26 cellular contexts compared by ENCODE assay signal in the genomic region with DNA sequence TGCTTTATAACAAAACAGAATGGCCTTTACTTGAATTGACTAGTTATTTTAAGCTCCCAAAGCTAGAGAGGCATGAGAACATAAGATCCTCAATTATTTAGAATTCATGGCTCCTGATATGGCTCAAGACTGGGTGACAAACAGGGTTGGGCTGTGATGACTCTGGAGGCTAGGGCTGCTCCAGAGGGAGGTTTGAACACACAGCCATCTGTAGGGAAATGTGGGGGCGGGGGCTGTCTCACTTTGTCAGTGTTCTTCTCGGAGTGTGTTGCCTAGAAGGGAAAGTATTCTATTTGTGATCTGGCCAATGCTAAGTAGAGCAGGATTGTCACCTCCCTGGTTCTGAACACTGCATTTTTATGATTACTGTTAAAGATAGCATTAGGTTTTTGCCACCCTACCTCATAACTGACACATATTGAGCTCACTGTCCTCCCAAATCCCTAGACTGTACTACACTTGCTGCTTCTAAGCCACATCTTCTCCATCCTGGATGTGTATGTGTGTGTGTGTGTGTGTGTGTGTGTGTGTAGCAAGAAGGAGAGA. TPM values are rescaled to one million over a fixed set of nuclear protein-coding genes. Genes with fewer than 3 reads are reported as not detected.
DNase-seq lines count a peak whose midpoint lies in the region; ATAC-seq, FAIRE-seq and TF ChIP-seq lines count a peak whose summit lies in the region.
"Had no signal": no experiment of that assay in that cellular context is flagged by ENCODE, and none has a peak within 500 bp of the region (broad histone marks: within the 10 kb centered on the region; RNA-seq: fewer than 3 reads in every experiment).

No MANE protein-coding gene starts in this region.

- H3K4me1 ChIP-seq in astrocyte (ENCODE audit: insufficient read depth, low read length) = no peaks in the 10 kb centered on the region
- H3K4me1 ChIP-seq: BE2C had no signal

- H3K27ac Mint-ChIP-seq in activated CD4-positive, alpha-beta T cell treated with anti-CD3 and anti-CD28 coated beads for 36 hours = peak overlapping the region; percentile 42
- H3K27ac Mint-ChIP-seq in astrocyte (ENCODE audit: unreplicated experiment) (no peak overlapping the region), chondrocyte (ENCODE audit: unreplicated experiment) (no peak overlapping the region)
- H3K27ac Mint-ChIP-seq: CD4-positive, alpha-beta T cell; H9 had no signal

- no peak overlapping the region for H3K4me3 ChIP-seq in astrocyte (ENCODE audit: insufficient read depth, low read depth, low read length)
- H3K4me3 ChIP-seq: MG63, PC-9 had no signal

- no peak for TF ChIP-seq CTCF in astrocyte (IDR thresholded peaks at IDR 0.05; ENCODE audit: insufficient read depth, low read depth, low read length)
- no peak for TF ChIP-seq CTCF in chondrocyte (IDR thresholded peaks at IDR 0.05)

- POLR2A ChIA-PET in activated CD4-positive, alpha-beta T cell treated with anti-CD3 and anti-CD28 coated beads for 36 hours (lab: Charles Lee) = no interaction called here

- no peaks in the 10 kb centered on the region for H4K20me1 ChIP-seq in astrocyte (ENCODE audit: insufficient read depth, low read length)

- no peak overlapping the region for H3K4me2 ChIP-seq in astrocyte (ENCODE audit: low read length)
- H3K4me2 ChIP-seq: PC-9 had no signal

- no peak overlapping the region for H3K9ac ChIP-seq in astrocyte (ENCODE audit: low read length)

- no peaks in the 10 kb centered on the region for H3K36me3 ChIP-seq in astrocyte (ENCODE audit: insufficient read depth, low read length)
- H3K36me3 ChIP-seq: BE2C, MG63 had no signal

- no peaks in the 10 kb centered on the region for H3K9me3 ChIP-seq in astrocyte (ENCODE audit: insufficient read depth, low read depth, low read length)
- H3K9me3 ChIP-seq: BE2C, MG63 had no signal

- no peaks in the 10 kb centered on the region for H3K36me3 Mint-ChIP-seq in activated CD4-positive, alpha-beta T cell treated with anti-CD3 and anti-CD28 coated beads for 36 hours (ENCODE audit: low read depth)
- no peaks in the 10 kb centered on the region for H3K36me3 Mint-ChIP-seq in astrocyte (ENCODE audit: low read depth, unreplicated experiment)
- H3K36me3 Mint-ChIP-seq in chondrocyte (ENCODE audit: low read depth) = no peaks in the 10 kb centered on the region

- no peaks in the 10 kb centered on the region for H3K9me3 Mint-ChIP-seq in activated CD4-positive, alpha-beta T cell treated with anti-CD3 and anti-CD28 coated beads for 36 hours (ENCODE audit: low read depth)
- H3K9me3 Mint-ChIP-seq in astrocyte (ENCODE audit: unreplicated experiment) (no peaks in the 10 kb centered on the region), chondrocyte (ENCODE audit: low read depth) (peaks cover 5% of the 10 kb centered on the region)
- H3K9me3 Mint-ChIP-seq: CD4-positive, alpha-beta T cell had no signal

- intact Hi-C loops in activated CD4-positive, alpha-beta T cell treated with anti-CD3 and anti-CD28 coated beads for 36 hours (cut with DNase I, micrococcal nuclease) = no loop called here

- peak; percentile 47 for FAIRE-seq in astrocyte (lab: Jason Lieb, UNC)

- CTCF ChIA-PET in activated CD4-positive, alpha-beta T cell treated with anti-CD3 and anti-CD28 coated beads for 36 hours (lab: Charles Lee) = no interaction called here

- no peaks in the 10 kb centered on the region for H3K27me3 ChIP-seq in astrocyte (ENCODE audit: insufficient read depth, low read length)
- H3K27me3 ChIP-seq: BE2C, MG63 had no signal

- no peaks in the 10 kb centered on the region for H3K79me2 ChIP-seq in astrocyte (ENCODE audit: insufficient read depth, low read length)

- no peak overlapping the region for H3K4me3 Mint-ChIP-seq in activated CD4-positive, alpha-beta T cell treated with anti-CD3 and anti-CD28 coated beads for 36 hours
- H3K4me3 Mint-ChIP-seq in astrocyte (ENCODE audit: unreplicated experiment) (no peak overlapping the region), chondrocyte (ENCODE audit: unreplicated experiment) (no peak overlapping the region)
- H3K4me3 Mint-ChIP-seq: CD4-positive, alpha-beta T cell; H9 had no signal

- no peak for ATAC-seq in activated CD4-positive, alpha-beta T cell treated with anti-CD3 and anti-CD28 coated beads for 36 hours

- no peaks in the 10 kb centered on the region for H3K27me3 Mint-ChIP-seq in activated CD4-positive, alpha-beta T cell treated with anti-CD3 and anti-CD28 coated beads for 36 hours
- no peaks in the 10 kb centered on the region for H3K27me3 Mint-ChIP-seq in astrocyte (ENCODE audit: low read depth, unreplicated experiment)
- no peaks in the 10 kb centered on the region for H3K27me3 Mint-ChIP-seq in chondrocyte (ENCODE audit: low read depth)
- H3K27me3 Mint-ChIP-seq: CD4-positive, alpha-beta T cell had no signal

- no peak overlapping the region for H3K27ac ChIP-seq in astrocyte (ENCODE audit: low read depth, low read length)
- H3K27ac ChIP-seq: PC-9, RWPE1 had no signal

- H3K4me1 Mint-ChIP-seq in activated CD4-positive, alpha-beta T cell treated with anti-CD3 and anti-CD28 coated beads for 36 hours = peaks cover 19% of the 10 kb centered on the region
- H3K4me1 Mint-ChIP-seq in astrocyte (ENCODE audit: low read depth, unreplicated experiment) = peaks cover 2% of the 10 kb centered on the region
- H3K4me1 Mint-ChIP-seq in chondrocyte (ENCODE audit: low read depth) = no peaks in the 10 kb centered on the region
- H3K4me1 Mint-ChIP-seq: H9 had no signal

- DNase-seq in activated CD4-positive, alpha-beta T cell treated with anti-CD3 and anti-CD28 coated beads for 36 hours = no peak
- DNase-seq in activated CD4-positive, alpha-beta T cell treated with anti-CD3 and anti-CD28 coated beads, Interleukin-2, amount 50 U/mL, for 4 hours = no peak
- peak; percentile 24 for DNase-seq in stimulated activated CD4-positive, alpha-beta T cell treated with anti-CD3 and anti-CD28 coated beads, Interleukin-1b, Interleukin-23, amount 100 ng/mL, for 48 hours
- no peak for DNase-seq in stimulated activated CD4-positive, alpha-beta T cell treated with anti-CD3 and anti-CD28 coated beads, Interleukin-4, amount 100 ng/mL, for 1 hour
- no peak for DNase-seq in astrocyte (ENCODE audit: low read depth)
- no peak for DNase-seq in NCI-H82 treated with DMSO at 0.1 percent for 48 hours (lab: John Stamatoyannopoulos, UW; ENCODE audit: unreplicated experiment)
- DNase-seq in chondrocyte (ENCODE audit: low spot score) = no peak
- DNase-seq in Kasumi-1 (lab: John Stamatoyannopoulos, UW) = no peak
- DNase-seq: 8988T; BE2C; CD4-positive, alpha-beta T cell; DMS153; GDM1; H9; Karpas-422; MG63; NCI-H1048; NCI-H1436; NCI-H1930; NCI-H226; NCI-H524; NCI-H82; PC-9 had no signal

- H2AFZ ChIP-seq in astrocyte (ENCODE audit: low read depth, low read length) = no peak overlapping the region
- H2AFZ ChIP-seq: PC-9 had no signal

RNA-seq across cellular contexts. Expression of a gene that starts 45.9 kb away (rescaled TPM):
- under 1 TPM in 1 of 2 experiments, not detected in 1; 0.09 TPM for total RNA-seq in activated CD4-positive, alpha-beta T cell treated with anti-CD3 and anti-CD28 coated beads for 36 hours
- not detected in 2 replicates for total RNA-seq in astrocyte
- not detected in 3 replicates for total RNA-seq in chondrocyte
- total RNA-seq: Daoy, H9, HT-29, PC-9 had no signal
